In the genomic region with DNA sequence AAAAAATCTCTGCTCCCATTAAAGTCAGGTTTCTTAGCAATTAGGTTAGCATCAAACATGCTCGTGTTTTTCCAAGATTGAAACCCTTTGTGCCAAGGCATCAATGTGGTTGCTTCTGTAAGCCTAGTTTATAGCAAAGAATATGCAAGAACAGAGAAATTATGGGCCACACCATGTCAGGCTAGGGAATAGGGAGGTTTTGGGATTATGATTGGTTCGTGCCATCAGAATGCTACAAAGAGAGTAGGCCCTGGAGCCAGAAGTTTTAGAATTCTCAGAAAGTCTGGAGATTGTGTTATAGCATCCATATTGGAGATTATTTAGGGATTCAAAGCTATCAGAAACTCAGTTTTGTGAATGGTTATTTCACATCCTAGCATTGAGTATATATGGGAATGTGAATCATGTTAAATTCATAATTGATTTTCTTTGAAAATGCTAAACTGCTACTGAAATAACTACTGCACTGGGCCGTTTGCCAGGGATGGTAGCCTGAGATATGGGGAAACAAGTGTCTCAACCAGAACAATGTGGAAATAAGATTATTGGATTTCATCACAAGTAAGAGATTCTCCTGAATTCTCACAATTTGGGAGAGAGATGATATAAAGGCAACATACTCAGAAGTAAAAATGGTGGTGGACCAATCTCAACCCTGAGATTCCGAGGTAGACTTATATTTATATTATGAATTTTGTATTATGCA, we compare ENCODE assay signal across 14 cellular contexts. TPM values are rescaled to one million over a fixed set of nuclear protein-coding genes. Genes with fewer than 3 reads are reported as not detected.
DNase-seq lines count a peak whose midpoint lies in the region; ATAC-seq and TF ChIP-seq lines count a peak whose summit lies in the region.
"Had no signal": no experiment of that assay in that cellular context is flagged by ENCODE, and none has a peak within 500 bp of the region (broad histone marks: within the 10 kb centered on the region; RNA-seq: fewer than 3 reads in every experiment).

No MANE protein-coding gene starts in this region.

- no peak overlapping the region for H3K23ac ChIP-seq in trophoblast cell (ENCODE audit: low read length)

- peaks cover 0 to 2% of the 10 kb centered on the region in 2 experiments for H3K36me3 ChIP-seq in trophoblast cell (ENCODE audit: control insufficient read depth in 1 of 2, insufficient read depth in 2 of 2, low read length in 2 of 2)

- H3K4me1 Mint-ChIP-seq in activated naive CD4-positive, alpha-beta T cell treated with anti-CD3 and anti-CD28 coated beads for 36 hours (ENCODE audit: low read depth) = peaks cover 81% of the 10 kb centered on the region
- peaks cover 24% of the 10 kb centered on the region for H3K4me1 Mint-ChIP-seq in activated naive CD4-positive, alpha-beta T cell treated with anti-CD3 and anti-CD28 coated beads, Interleukin-2, amount 10 ng/mL, durations not matched to agents 7 days and 5 days

- H3K14ac ChIP-seq in trophoblast cell (ENCODE audit: low read length) = no peak overlapping the region

- H2BK120ac ChIP-seq in trophoblast cell (ENCODE audit: insufficient read depth, low read length, poor library complexity) = no peak overlapping the region

- H3K9me3 Mint-ChIP-seq in activated naive CD4-positive, alpha-beta T cell treated with anti-CD3 and anti-CD28 coated beads for 36 hours = no peaks in the 10 kb centered on the region
- H3K9me3 Mint-ChIP-seq in activated naive CD4-positive, alpha-beta T cell treated with anti-CD3 and anti-CD28 coated beads, Interleukin-2, amount 10 ng/mL, durations not matched to agents 7 days and 5 days = no peaks in the 10 kb centered on the region
- H3K9me3 Mint-ChIP-seq: IgD-negative memory B cell had no signal

- no peaks in the 10 kb centered on the region for H3K27me3 ChIP-seq in trophoblast cell (ENCODE audit: insufficient read depth, low read length)

- no peak for ATAC-seq in GM21515 (IDR thresholded peaks at IDR 0.05; ENCODE audit: unreplicated experiment)
- ATAC-seq: stimulated activated naive CD8-positive, alpha-beta T cell treated with anti-CD3 and anti-CD28 coated beads, Interleukin-15, Interleukin-2, amounts not matched to agents 100 U/mL and 50 U/mL, for 24 hours had no signal

- CTCF ChIA-PET in activated naive CD4-positive, alpha-beta T cell treated with anti-CD3 and anti-CD28 coated beads for 36 hours (lab: Charles Lee) = interaction anchor here (0.9 kb wide), 1 partner anchor 10 kb away, joined by 3 read pairs; no protein-coding TSS in a partner anchor
- CTCF ChIA-PET in activated naive CD4-positive, alpha-beta T cell treated with anti-CD3 and anti-CD28 coated beads, Interleukin-2, amount 10 ng/mL, durations not matched to agents 7 days and 5 days (lab: Charles Lee) = no interaction called here

- WGBS in trophoblast cell (ENCODE audit: extremely low coverage, insufficient coverage, insufficient read length) = no CpG with 5 or more reads among the region's 4 CpGs

- H3K79me2 ChIP-seq in trophoblast cell (ENCODE audit: control insufficient read depth, insufficient read depth, low read length, poor library complexity) = peaks cover 5% of the 10 kb centered on the region

- no peak overlapping the region for H3K4me3 ChIP-seq in cardiac fibroblast (replicated peaks in 1 of 2; ENCODE audit: low read depth in 2 of 2, low read length in 2 of 2)
- H3K4me3 ChIP-seq in trophoblast cell (ENCODE audit: low read depth, low read length) = no peak overlapping the region

- no peak overlapping the region for H2AK5ac ChIP-seq in trophoblast cell (ENCODE audit: low read length)

- H3K9me3 ChIP-seq in trophoblast cell (ENCODE audit: insufficient read depth, low read depth, low read length) = no peaks in the 10 kb centered on the region

- H3K4me2 ChIP-seq in trophoblast cell (ENCODE audit: low read length) = no peak overlapping the region

- no peak overlapping the region for H4K91ac ChIP-seq in trophoblast cell (ENCODE audit: low read depth, low read length)

- intact Hi-C loops in activated naive CD4-positive, alpha-beta T cell treated with anti-CD3 and anti-CD28 coated beads for 36 hours (cut with micrococcal nuclease) = no loop called here

- H4K12ac ChIP-seq in trophoblast cell (ENCODE audit: low read depth, low read length) = no peak overlapping the region

- H3K27ac Mint-ChIP-seq in activated naive CD4-positive, alpha-beta T cell treated with anti-CD3 and anti-CD28 coated beads for 36 hours = peak overlapping the region; percentile 85
- H3K27ac Mint-ChIP-seq in activated naive CD4-positive, alpha-beta T cell treated with anti-CD3 and anti-CD28 coated beads, Interleukin-2, amount 10 ng/mL, durations not matched to agents 7 days and 5 days = no peak overlapping the region

- H3K4me1 ChIP-seq in trophoblast cell (ENCODE audit: control insufficient read depth in 1 of 2, insufficient read depth in 2 of 2, low read length in 2 of 2) = peaks cover 0 to 2% of the 10 kb centered on the region in 2 experiments

- no peak overlapping the region for H2BK12ac ChIP-seq in trophoblast cell (ENCODE audit: low read length)

- H4K8ac ChIP-seq in trophoblast cell (ENCODE audit: low read depth, low read length) = no peak overlapping the region

- no peaks in the 10 kb centered on the region for H3K79me1 ChIP-seq in trophoblast cell (ENCODE audit: low read length)

- no peak overlapping the region for H3K18ac ChIP-seq in trophoblast cell (ENCODE audit: low read length)

- H3K9ac ChIP-seq in trophoblast cell (ENCODE audit: low read length) = no peak overlapping the region

- TF ChIP-seq CTCF in cardiac fibroblast (IDR thresholded peaks at IDR 0.05; ENCODE audit: low read depth, low read length) = no peak

- peak overlapping the region; percentile 62 for H3K4ac ChIP-seq in trophoblast cell (ENCODE audit: low read depth, low read length)

- H2BK5ac ChIP-seq in trophoblast cell (ENCODE audit: low read depth, low read length, poor library complexity) = no peak overlapping the region

- no peaks in the 10 kb centered on the region for H3K27me3 Mint-ChIP-seq in activated naive CD4-positive, alpha-beta T cell treated with anti-CD3 and anti-CD28 coated beads for 36 hours (ENCODE audit: low read depth)
- no peaks in the 10 kb centered on the region for H3K27me3 Mint-ChIP-seq in activated naive CD4-positive, alpha-beta T cell treated with anti-CD3 and anti-CD28 coated beads, Interleukin-2, amount 10 ng/mL, durations not matched to agents 7 days and 5 days
- H3K27me3 Mint-ChIP-seq: IgD-negative memory B cell had no signal

- H2AFZ ChIP-seq in trophoblast cell (ENCODE audit: insufficient read depth, low read length, poor library complexity) = no peak overlapping the region

- H3K36me3 Mint-ChIP-seq in activated naive CD4-positive, alpha-beta T cell treated with anti-CD3 and anti-CD28 coated beads for 36 hours (ENCODE audit: low read depth) = peaks cover 24% of the 10 kb centered on the region
- peaks cover 20% of the 10 kb centered on the region for H3K36me3 Mint-ChIP-seq in activated naive CD4-positive, alpha-beta T cell treated with anti-CD3 and anti-CD28 coated beads, Interleukin-2, amount 10 ng/mL, durations not matched to agents 7 days and 5 days

- H3K27ac ChIP-seq in trophoblast cell (ENCODE audit: low read depth, low read length) = no peak overlapping the region

- H3K4me3 Mint-ChIP-seq in activated naive CD4-positive, alpha-beta T cell treated with anti-CD3 and anti-CD28 coated beads for 36 hours = no peak overlapping the region
- H3K4me3 Mint-ChIP-seq in activated naive CD4-positive, alpha-beta T cell treated with anti-CD3 and anti-CD28 coated beads, Interleukin-2, amount 10 ng/mL, durations not matched to agents 7 days and 5 days = no peak overlapping the region
- H3K4me3 Mint-ChIP-seq: IgD-negative memory B cell had no signal

- DNase-seq in activated naive CD4-positive, alpha-beta T cell treated with anti-CD3 and anti-CD28 coated beads for 36 hours = peak; percentile 36
- DNase-seq in activated naive CD4-positive, alpha-beta T cell treated with anti-CD3 and anti-CD28 coated beads, Interleukin-2, amount 10 ng/mL, durations not matched to agents 7 days and 5 days = no peak
- DNase-seq in LHCN-M2 (ENCODE audit: low read depth) = peak; percentile 9
- peak; percentile 47 to 68 for DNase-seq in cardiac fibroblast (ENCODE audit: low read depth in 2 of 2)
- no peak for DNase-seq in trophoblast cell
- DNase-seq in HK-2 (ENCODE audit: unreplicated experiment) = no peak
- DNase-seq in kidney tubule cell (ENCODE audit: low spot score) = no peak
- DNase-seq: activated T-cell treated with anti-CD3 and anti-CD28 coated beads for 4 hours; mesendoderm; NCI-H1417; small intestine; stimulated activated naive CD8-positive, alpha-beta T cell treated with anti-CD3 and anti-CD28 coated beads, Interleukin-15, Interleukin-2, amounts not matched to agents 100 U/mL and 50 U/mL, for 24 hours had no signal

RNA-seq across cellular contexts. Expression of a gene that starts 45.3 kb away (rescaled TPM):
- 10 to 100 TPM; 39.5 to 41.2 TPM for total RNA-seq in activated naive CD4-positive, alpha-beta T cell treated with anti-CD3 and anti-CD28 coated beads for 36 hours
- 16.5 and 16.9 TPM in 2 replicates for total RNA-seq in LHCN-M2 (2014; rRNA removed)
- 3.0 TPM for polyA plus RNA-seq in LHCN-M2 (2012)
- 39.0 and 40.3 TPM in 2 replicates for polyA plus RNA-seq in trophoblast cell (2013)

Comparison
In these comparisons a context has a peak if more than half of its experiments do, and no peak if none do; other contexts are left out.
1. DNase-seq: peak in activated naive CD4-positive, alpha-beta T cell treated with anti-CD3 and anti-CD28 coated beads for 36 hours (single experiment), LHCN-M2 (single experiment) and cardiac fibroblast (2 of 2); none in activated naive CD4-positive, alpha-beta T cell treated with anti-CD3 and anti-CD28 coated beads, Interleukin-2, amount 10 ng/mL, durations not matched to agents 7 days and 5 days (single experiment), trophoblast cell (0 of 2), HK-2 (single experiment) and kidney tubule cell (single experiment).